Comparison of ENCODE assay signal across 28 cellular contexts in genomic region chr20:14454296-14454695, GRCh38.
"Had no signal": no experiment of that assay in that cellular context is flagged by ENCODE, and none has a peak within 500 bp of the region (broad histone marks: within the 10 kb centered on the region; RNA-seq: fewer than 3 reads in every experiment).

No MANE protein-coding gene starts in this region.

- H3K36me3 ChIP-seq: ascending aorta, breast epithelium, cardiac muscle cell, colonic mucosa, gastrocnemius medialis, heart left ventricle had no signal

- H3K27ac ChIP-seq: ascending aorta, breast epithelium, cardiac muscle cell, colonic mucosa, gastrocnemius medialis, heart left ventricle had no signal

- H3K4me3 ChIP-seq: ascending aorta, breast epithelium, cardiac muscle cell, colonic mucosa, gastrocnemius medialis, heart left ventricle had no signal

- ATAC-seq: activated CD4-positive, alpha-beta T cell treated with anti-CD3 and anti-CD28 coated beads for 36 hours; activated CD8-positive, alpha-beta memory T cell treated with anti-CD3 and anti-CD28 coated beads, Interleukin-2, amount 10 ng/mL, durations not matched to agents 7 days and 5 days; activated CD8-positive, alpha-beta T cell treated with anti-CD3 and anti-CD28 coated beads, Interleukin-2, amount 10 ng/mL, durations not matched to agents 7 days and 5 days; activated naive CD8-positive, alpha-beta T cell treated with anti-CD3 and anti-CD28 coated beads, Interleukin-2, amount 50 U/mL, for 24 hours; esophagus mucosa; gastrocnemius medialis; heart left ventricle had no signal

- H3K4me1 ChIP-seq: ascending aorta, breast epithelium, colonic mucosa, gastrocnemius medialis, heart left ventricle had no signal

- H3K27me3 ChIP-seq: ascending aorta, breast epithelium, cardiac muscle cell, colonic mucosa, gastrocnemius medialis, heart left ventricle had no signal

- DNase-seq: activated CD4-positive, alpha-beta memory T cell treated with anti-CD3 and anti-CD28 coated beads for 36 hours; activated CD4-positive, alpha-beta T cell treated with anti-CD3 and anti-CD28 coated beads for 36 hours; activated CD4-positive, alpha-beta T cell treated with anti-CD3 and anti-CD28 coated beads, Interleukin-2, amount 10 ng/mL, durations not matched to agents 24 days and 14 days; activated CD4-positive, CD25-positive, alpha-beta regulatory T cell; activated CD4-positive, CD25-positive, alpha-beta regulatory T cell treated with anti-CD3 and anti-CD28 coated beads, Interleukin-2, amount 50 U/mL, for 72 hours; activated CD8-positive, alpha-beta memory T cell treated with anti-CD3 and anti-CD28 coated beads, Interleukin-2, amount 10 ng/mL, durations not matched to agents 7 days and 5 days; activated CD8-positive, alpha-beta memory T cell treated with anti-CD3 and anti-CD28 coated beads, Interleukin-2, amount 50 U/mL, for 4 hours; activated CD8-positive, alpha-beta T cell treated with anti-CD3 and anti-CD28 coated beads, Interleukin-2, amount 10 ng/mL, durations not matched to agents 7 days and 5 days; activated effector memory CD4-positive, alpha-beta T cell treated with anti-CD3 and anti-CD28 coated beads, Interleukin-2, amount 50 U/mL, for 16 hours; activated naive CD4-positive, alpha-beta T cell treated with anti-CD3 and anti-CD28 coated beads for 36 hours; activated naive CD8-positive, alpha-beta T cell treated with anti-CD3 and anti-CD28 coated beads for 36 hours; activated naive CD8-positive, alpha-beta T cell treated with anti-CD3 and anti-CD28 coated beads, Interleukin-2, amount 50 U/mL, for 24 hours; activated T-cell treated with anti-CD3 and anti-CD28 coated beads, Interleukin-2, amount 50 U/mL, for 1 hour; activated T-cell treated with anti-CD3 and anti-CD28 coated beads, Interleukin-2, amount 50 U/mL, for 48 hours; central memory CD4-positive, alpha-beta T cell; cerebellar nuclear complex; colonic mucosa; effector memory CD4-positive, alpha-beta T cell; endodermal cell; foreskin fibroblast; gastrocnemius medialis; glutamatergic neuron; heart left ventricle; T-helper 2 cell had no signal

- H3K9me3 ChIP-seq: ascending aorta, breast epithelium, colonic mucosa, gastrocnemius medialis, heart left ventricle had no signal
